In the genomic region with DNA sequence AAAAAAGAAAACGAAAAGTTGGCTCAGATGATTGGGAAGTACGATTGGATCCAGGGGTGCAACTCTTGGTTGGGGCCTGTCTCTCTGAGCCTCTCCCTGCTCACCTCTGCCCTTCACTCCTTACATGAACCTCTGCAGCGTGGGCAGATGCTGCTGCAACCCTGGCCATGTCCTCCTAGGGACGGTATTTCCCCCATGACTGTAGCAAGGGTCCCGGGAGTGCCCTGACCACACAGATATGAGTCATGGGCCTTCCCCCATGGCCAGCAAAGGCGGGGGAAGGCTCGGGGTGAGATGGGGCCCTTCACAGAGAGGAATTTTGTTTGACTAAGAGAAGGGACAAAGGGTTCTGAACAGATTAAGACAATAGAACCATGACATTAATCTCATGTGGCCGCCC, we compare ENCODE assay signal across 9 cellular contexts.
A peak's percentile ranks its signal among the peaks of the same experiment; 100 is the strongest.
DNase-seq lines count a peak whose midpoint lies in the region; ATAC-seq, FAIRE-seq and TF ChIP-seq lines count a peak whose summit lies in the region.
"Had no signal": no experiment of that assay in that cellular context is flagged by ENCODE, and none has a peak within 500 bp of the region (broad histone marks: within the 10 kb centered on the region; RNA-seq: fewer than 3 reads in every experiment).

No MANE protein-coding gene starts in this region.

- H3K36me3 ChIP-seq in HCT116 (ENCODE audit: control insufficient read depth in 1 of 2, insufficient read depth in 2 of 2, low read length in 2 of 2) (no peaks in the 10 kb centered on the region), osteoblast (ENCODE audit: insufficient read depth, low read length) (no peaks in the 10 kb centered on the region)

- H3K9me3 ChIP-seq in HCT116 (ENCODE audit: control insufficient read depth in 1 of 2, insufficient read depth in 1 of 2, low read depth in 1 of 2, low read length in 2 of 2) (no peaks in the 10 kb centered on the region), osteoblast (ENCODE audit: low read depth, low read length) (no peaks in the 10 kb centered on the region)

- H2AFZ ChIP-seq in HCT116 (ENCODE audit: low read depth, low read length, poor library complexity, severe bottlenecking), result no peak overlapping the region
- no peak overlapping the region for H2AFZ ChIP-seq in osteoblast (ENCODE audit: low read length)

- H3K27me3 ChIP-seq in HCT116 (ENCODE audit: insufficient read depth, low read length), result no peaks in the 10 kb centered on the region
- H3K27me3 ChIP-seq in osteoblast (ENCODE audit: insufficient read depth, low read length), result no peaks in the 10 kb centered on the region

- H4K20me1 ChIP-seq in HCT116 (ENCODE audit: insufficient read depth) (no peaks in the 10 kb centered on the region), osteoblast (ENCODE audit: insufficient read depth, low read length) (peaks cover 23% of the 10 kb centered on the region)

- no peak for TF ChIP-seq POLR2A in HCT116 (IDR thresholded peaks at IDR 0.05; ENCODE audit: borderline replicate concordance, extremely low read depth, insufficient read depth, insufficient read length)
- no peak for TF ChIP-seq POLR2A in erythroblast (IDR thresholded peaks at IDR 0.05; ENCODE audit: low read length)

- no TSS peak for BruUV-seq in HCT116 (replicated peaks; lab: Mats Ljungman, UMichigan)

- intact Hi-C loops in HCT116 (cut with micrococcal nuclease), result no loop called here

- RAD21 ChIA-PET in HCT116 (lab: Charles Lee; ENCODE audit: low non-redundant PET in 1 of 2, low total read pairs in 2 of 2, uncharacterized antibody in 2 of 2, unreplicated experiment in 2 of 2), result no interaction called here

- H3K79me2 ChIP-seq in HCT116 (ENCODE audit: insufficient read depth, low read length) (no peaks in the 10 kb centered on the region), osteoblast (ENCODE audit: insufficient read depth, low read length) (peaks cover 7% of the 10 kb centered on the region)

- H3K4me3 ChIP-seq in HCT116 (replicated peaks in 1 of 2; ENCODE audit: low read depth in 1 of 2, low read length in 2 of 2), result no peak overlapping the region
- peak overlapping the region; percentile 17 for H3K4me3 ChIP-seq in osteoblast (ENCODE audit: insufficient read depth, low read length)

- no peak for ATAC-seq in HCT116

- DNase-seq in GM18507 (ENCODE audit: extremely low spot score, insufficient read length, low read depth) (peak; percentile 67), HCT116 (ENCODE audit: low read depth, low spot score) (no peak), NCI-H226 (peak; percentile 71), amniotic epithelial cell (ENCODE audit: low read depth) (peak; percentile 77), osteoblast (ENCODE audit: insufficient read length, low spot score, missing footprints) (peak; percentile 98), erythroblast (lab: John Stamatoyannopoulos, UW) (no peak), caudate nucleus (lab: John Stamatoyannopoulos, UW) (no peak)
- DNase-seq in central memory CD4-positive, alpha-beta T cell, result no peak

- FAIRE-seq in GM18507 (lab: Jason Lieb, UNC), result peak; percentile 91
- FAIRE-seq: TTC549 had no signal

- CTCF ChIA-PET in HCT116 (lab: Charles Lee), result no interaction called here

- no peak for TF ChIP-seq RAD21 in HCT116 (IDR thresholded peaks at IDR 0.05; ENCODE audit: low read depth)

- H3K4me2 ChIP-seq in HCT116 (ENCODE audit: low read length), result peak overlapping the region; percentile 31; the same call in 1 of the 2 replicates
- H3K4me2 ChIP-seq in osteoblast (ENCODE audit: insufficient read depth, low read length), result peak overlapping the region; percentile 62

- H3K9me2 ChIP-seq in HCT116 (ENCODE audit: insufficient read depth), result no peaks in the 10 kb centered on the region

- H3K27ac ChIP-seq in HCT116 (ENCODE audit: low read depth, low read length), result no peak overlapping the region
- H3K27ac ChIP-seq in osteoblast (ENCODE audit: low read depth, low read length), result no peak overlapping the region
- no peak overlapping the region for H3K27ac ChIP-seq in caudate nucleus (ENCODE audit: low read depth, low read length)

- TF ChIP-seq CTCF in HCT116 (IDR thresholded peaks at IDR 0.05 in 2 of 3, conservative IDR thresholded peaks at IDR 0.05 in 1 of 3; ENCODE audit: borderline replicate concordance in 1 of 3, insufficient read depth in 1 of 3, low read depth in 2 of 3, low read length in 2 of 3), result no peak
- no peak for TF ChIP-seq CTCF in osteoblast (IDR thresholded peaks at IDR 0.05; ENCODE audit: extremely low read depth, low read depth, low read length)

- POLR2A ChIA-PET in HCT116 (lab: Charles Lee), result no interaction called here

- peaks cover 0 to 10% of the 10 kb centered on the region in 2 experiments; a peak in 2 of 4 replicates for H3K4me1 ChIP-seq in HCT116 (ENCODE audit: control insufficient read depth in 1 of 2, insufficient read depth in 2 of 2, low read length in 2 of 2)
- peaks cover 15% of the 10 kb centered on the region for H3K4me1 ChIP-seq in osteoblast (ENCODE audit: insufficient read depth, low read length)

- no peak overlapping the region for H3K9ac ChIP-seq in HCT116 (ENCODE audit: low read length)

TF ChIP-seq in HCT116, 20 proteins besides CTCF, POLR2A, EP300 and RAD21:
- TF ChIP-seq TCF7L2 (IDR thresholded peaks at IDR 0.05; ENCODE audit: borderline replicate concordance, extremely low read depth, insufficient read depth, insufficient read length), result no peak
- no peak for TF ChIP-seq YY1 (IDR thresholded peaks at IDR 0.05; ENCODE audit: extremely low read depth, insufficient replicate concordance, low read depth, low read length)

Comparison
In these comparisons a context has a peak if more than half of its experiments do, and no peak if none do; other contexts are left out.
1. DNase-seq: peak in GM18507 (single experiment), NCI-H226 (single experiment), amniotic epithelial cell (single experiment) and osteoblast (single experiment); none in HCT116 (single experiment), central memory CD4-positive, alpha-beta T cell (single experiment), erythroblast (0 of 2) and caudate nucleus (0 of 61).